30 cellular contexts compared by ENCODE assay signal in genomic region chr19:3157096-3157845, GRCh38. TPM values are rescaled to one million over a fixed set of nuclear protein-coding genes. Genes with fewer than 3 reads are reported as not detected.
A peak's percentile ranks its signal among the peaks of the same experiment; 100 is the strongest.
DNase-seq lines count a peak whose midpoint lies in the region; ATAC-seq and TF ChIP-seq lines count a peak whose summit lies in the region.
"Had no signal": no experiment of that assay in that cellular context is flagged by ENCODE, and none has a peak within 500 bp of the region (broad histone marks: within the 10 kb centered on the region; RNA-seq: fewer than 3 reads in every experiment).

No MANE protein-coding gene starts in this region.

- peak overlapping the region in 10 of 11 experiments; percentile 36 to 94 (median 68); a peak in 18 of 22 replicates for H3K27ac ChIP-seq in BLaER1 treated with 17β-estradiol and CSF1 and Interleukin-3, amounts not matched to agents 10 nM and 100 nM
- H3K27ac ChIP-seq in thyroid gland: no peak overlapping the region
- H3K27ac ChIP-seq: pancreas, thoracic aorta, WERI-Rb-1 had no signal

- peaks cover 45% of the 10 kb centered on the region for H3K36me3 Mint-ChIP-seq in activated CD4-positive, alpha-beta T cell treated with anti-CD3 and anti-CD28 coated beads for 36 hours (ENCODE audit: low read depth)
- H3K36me3 Mint-ChIP-seq in T-helper 17 cell (ENCODE audit: low read depth) (peaks cover 7% of the 10 kb centered on the region), glutamatergic neuron (ENCODE audit: unreplicated experiment) (peaks cover 3% of the 10 kb centered on the region), osteocyte (ENCODE audit: unreplicated experiment) (no peaks in the 10 kb centered on the region)
- H3K36me3 Mint-ChIP-seq: immature natural killer cell had no signal

- H3K4me1 ChIP-seq in BLaER1 treated with 17β-estradiol and CSF1 and Interleukin-3, amounts not matched to agents 10 nM and 100 nM: peaks cover 61 to 94% (median 78%) of the 10 kb centered on the region in 10 experiments
- H3K4me1 ChIP-seq in thyroid gland: no peaks in the 10 kb centered on the region
- H3K4me1 ChIP-seq: pancreas had no signal

- no peak overlapping the region for H3K4me3 Mint-ChIP-seq in activated CD4-positive, alpha-beta T cell treated with anti-CD3 and anti-CD28 coated beads for 36 hours
- H3K4me3 Mint-ChIP-seq in T-helper 17 cell (no peak overlapping the region), glutamatergic neuron (ENCODE audit: unreplicated experiment) (no peak overlapping the region), osteocyte (ENCODE audit: unreplicated experiment) (no peak overlapping the region)
- H3K4me3 Mint-ChIP-seq: immature natural killer cell, nephron progenitor cell had no signal

- TF ChIP-seq POLR2A in thyroid gland (IDR thresholded peaks at IDR 0.05): no peak

- H3K27me3 Mint-ChIP-seq in activated CD4-positive, alpha-beta T cell treated with anti-CD3 and anti-CD28 coated beads for 36 hours: no peaks in the 10 kb centered on the region
- no peaks in the 10 kb centered on the region for H3K27me3 Mint-ChIP-seq in T-helper 17 cell
- peaks cover 7% of the 10 kb centered on the region for H3K27me3 Mint-ChIP-seq in glutamatergic neuron (ENCODE audit: unreplicated experiment)
- no peaks in the 10 kb centered on the region for H3K27me3 Mint-ChIP-seq in osteocyte (ENCODE audit: unreplicated experiment)

- no peaks in the 10 kb centered on the region for H3K27me3 ChIP-seq in BLaER1 treated with 17β-estradiol and CSF1 and Interleukin-3, amounts not matched to agents 10 nM and 100 nM
- no peaks in the 10 kb centered on the region for H3K27me3 ChIP-seq in thyroid gland
- H3K27me3 ChIP-seq: pancreas had no signal

- DNase-seq in activated CD4-positive, alpha-beta T cell treated with anti-CD3 and anti-CD28 coated beads for 36 hours: no peak
- DNase-seq in activated CD4-positive, alpha-beta T cell treated with anti-CD3 and anti-CD28 coated beads for 48 hours: no peak
- DNase-seq in T-helper 17 cell (no peak), glutamatergic neuron (no peak), osteocyte (ENCODE audit: extremely low spot score, unreplicated experiment) (no peak), thyroid gland (no peak)
- DNase-seq: activated CD4-positive, alpha-beta T cell treated with anti-CD3 and anti-CD28 coated beads, Interleukin-2, amount 50 U/mL, for 4 hours; activated gamma-delta T cell; anterior cingulate cortex; DMS 273 treated with DMSO at 0.1 percent for 48 hours; hippocampal formation; immature natural killer cell; mammary epithelial cell; NCI-H1048; NCI-H1694; NCI-H446 treated with DMSO at 0.1 percent for 48 hours; NCI-H82; nephron progenitor cell; pancreas; SIG-M5; stimulated activated naive CD4-positive, alpha-beta T cell treated with Interleukin-2 at 50 U/mL for 16 hours; WERI-Rb-1 had no signal

- POLR2A ChIA-PET in activated CD4-positive, alpha-beta T cell treated with anti-CD3 and anti-CD28 coated beads for 36 hours (lab: Charles Lee): no interaction called here

- H3K4me1 Mint-ChIP-seq in activated CD4-positive, alpha-beta T cell treated with anti-CD3 and anti-CD28 coated beads for 36 hours: peaks cover 14% of the 10 kb centered on the region
- H3K4me1 Mint-ChIP-seq in T-helper 17 cell: peaks cover 12% of the 10 kb centered on the region
- peaks cover 9% of the 10 kb centered on the region for H3K4me1 Mint-ChIP-seq in glutamatergic neuron (ENCODE audit: low read depth, unreplicated experiment)
- peaks cover 5% of the 10 kb centered on the region for H3K4me1 Mint-ChIP-seq in osteocyte (ENCODE audit: unreplicated experiment)
- H3K4me1 Mint-ChIP-seq: nephron progenitor cell had no signal

- intact Hi-C loops in activated CD4-positive, alpha-beta T cell treated with anti-CD3 and anti-CD28 coated beads for 36 hours (cut with DNase I, micrococcal nuclease): no loop called here
- intact Hi-C loops in thyroid gland (cut with DNase I): no loop called here

- 76 to 82% methylated on average over 19 of the region's 23 CpGs for WGBS in thyroid gland, 2 donors

- peaks cover 4% of the 10 kb centered on the region for H3K9me3 Mint-ChIP-seq in activated CD4-positive, alpha-beta T cell treated with anti-CD3 and anti-CD28 coated beads for 36 hours (ENCODE audit: low read depth)
- peaks cover 2% of the 10 kb centered on the region for H3K9me3 Mint-ChIP-seq in glutamatergic neuron (ENCODE audit: unreplicated experiment)
- H3K9me3 Mint-ChIP-seq in osteocyte (ENCODE audit: unreplicated experiment): peaks cover 5% of the 10 kb centered on the region
- H3K9me3 Mint-ChIP-seq: immature natural killer cell had no signal

- TF ChIP-seq CTCF in glutamatergic neuron (IDR thresholded peaks at IDR 0.05; ENCODE audit: partially characterized antibody, unreplicated experiment): no peak
- TF ChIP-seq CTCF in osteocyte (IDR thresholded peaks at IDR 0.05): no peak
- no peak for TF ChIP-seq CTCF in thyroid gland (IDR thresholded peaks at IDR 0.05)

- peak overlapping the region in 10 of 11 experiments; percentile 30 to 94 (median 86); a peak in 12 of 22 replicates for H3K4me2 ChIP-seq in BLaER1 treated with 17β-estradiol and CSF1 and Interleukin-3, amounts not matched to agents 10 nM and 100 nM

- peaks cover 0 to 48% (median 30%) of the 10 kb centered on the region in 11 experiments; a peak in 17 of 22 replicates for H3K9me3 ChIP-seq in BLaER1 treated with 17β-estradiol and CSF1 and Interleukin-3, amounts not matched to agents 10 nM and 100 nM (replicated peaks in 1 of 11)
- H3K9me3 ChIP-seq in T-helper 17 cell (ENCODE audit: control insufficient read depth, low read length, poor library complexity, severe bottlenecking): no peaks in the 10 kb centered on the region
- H3K9me3 ChIP-seq in thyroid gland: no peaks in the 10 kb centered on the region
- H3K9me3 ChIP-seq: pancreas, thoracic aorta had no signal

- ATAC-seq in activated CD4-positive, alpha-beta T cell treated with anti-CD3 and anti-CD28 coated beads for 36 hours: no peak
- ATAC-seq in T-helper 17 cell (no peak), GM21576 (IDR thresholded peaks at IDR 0.05; ENCODE audit: unreplicated experiment) (no peak)
- ATAC-seq: pancreas had no signal

- peak overlapping the region in 6 of 11 experiments; percentile 5 to 41 (median 28); a peak in 9 of 22 replicates for H3K9ac ChIP-seq in BLaER1 treated with 17β-estradiol and CSF1 and Interleukin-3, amounts not matched to agents 10 nM and 100 nM

- H4K20me1 ChIP-seq in BLaER1 treated with 17β-estradiol and CSF1 and Interleukin-3, amounts not matched to agents 10 nM and 100 nM: no peaks in the 10 kb centered on the region; a peak in 2 of 22 replicates

- CTCF ChIA-PET in activated CD4-positive, alpha-beta T cell treated with anti-CD3 and anti-CD28 coated beads for 36 hours (lab: Charles Lee): interaction anchor here (1.5 kb wide), 1 partner anchor 11 kb away, joined by 3 read pairs; no protein-coding TSS in a partner anchor

- peak overlapping the region; percentile 51 for H3K27ac Mint-ChIP-seq in activated CD4-positive, alpha-beta T cell treated with anti-CD3 and anti-CD28 coated beads for 36 hours
- peak overlapping the region; percentile 79 for H3K27ac Mint-ChIP-seq in T-helper 17 cell
- peak overlapping the region; percentile 12 for H3K27ac Mint-ChIP-seq in glutamatergic neuron (ENCODE audit: unreplicated experiment)
- no peak overlapping the region for H3K27ac Mint-ChIP-seq in osteocyte (ENCODE audit: unreplicated experiment)
- H3K27ac Mint-ChIP-seq: nephron progenitor cell had no signal

- peaks cover 79 to 86% (median 85%) of the 10 kb centered on the region in 11 experiments for H3K36me3 ChIP-seq in BLaER1 treated with 17β-estradiol and CSF1 and Interleukin-3, amounts not matched to agents 10 nM and 100 nM
- H3K36me3 ChIP-seq in thyroid gland: no peaks in the 10 kb centered on the region
- H3K36me3 ChIP-seq: pancreas, thoracic aorta, WERI-Rb-1 had no signal

- H3K4me3 ChIP-seq in BLaER1 treated with 17β-estradiol and CSF1 and Interleukin-3, amounts not matched to agents 10 nM and 100 nM: no peak overlapping the region
- H3K4me3 ChIP-seq in thyroid gland (replicated peaks in 1 of 3): no peak overlapping the region
- H3K4me3 ChIP-seq: pancreas, skin epidermis, thoracic aorta had no signal

RNA-seq across cellular contexts. Expression of gene S1PR4, which starts 21.3 kb away (rescaled TPM):
- 10 to 100 TPM; 29.0 to 32.2 TPM for total RNA-seq in activated CD4-positive, alpha-beta T cell treated with anti-CD3 and anti-CD28 coated beads for 36 hours
- total RNA-seq in T-helper 17 cell (10 to 100 TPM; 83.1 to 97.0 TPM), glutamatergic neuron (ENCODE audit: unreplicated experiment) (not detected), osteocyte (not detected in 2 replicates), thyroid gland (1 to 10 TPM; 2.1 to 5.4 (median 3.4) TPM)
- total RNA-seq: fibroblast of lung, HT-29 had no signal

RNA-seq across cellular contexts. Expression of gene GNA15, which starts 21.4 kb away (rescaled TPM):
- 10 to 100 TPM; 64.9 to 70.9 TPM for total RNA-seq in activated CD4-positive, alpha-beta T cell treated with anti-CD3 and anti-CD28 coated beads for 36 hours
- total RNA-seq in T-helper 17 cell (10 to 100 TPM; 28.7 to 54.1 TPM), glutamatergic neuron (ENCODE audit: unreplicated experiment) (not detected), osteocyte (not detected in 2 replicates), thyroid gland (1 to 10 TPM in 3 of 4 donors, under 1 TPM in 1; 0.88 to 4.6 (median 2.1) TPM)
- total RNA-seq: endothelial cell of umbilical vein, fibroblast of lung, renal cortical epithelial cell had no signal

RNA-seq across cellular contexts. Expression of gene NCLN, which starts 28.5 kb away (rescaled TPM):
- total RNA-seq in activated CD4-positive, alpha-beta T cell treated with anti-CD3 and anti-CD28 coated beads for 36 hours: 10 to 100 TPM; 55.6 to 58.2 TPM
- total RNA-seq in T-helper 17 cell: 10 to 100 TPM; 47.8 to 50.6 TPM
- total RNA-seq in glutamatergic neuron (ENCODE audit: unreplicated experiment): 54.4 TPM
- total RNA-seq in osteocyte: 60.6 and 61.9 TPM in 2 replicates
- total RNA-seq in thyroid gland: 10 to 100 TPM; 30.8 to 48.5 (median 37.2) TPM

Comparison
In these comparisons a context has a peak if more than half of its experiments do, and no peak if none do; other contexts are left out.
1. H3K27ac ChIP-seq: peak in BLaER1 treated with 17β-estradiol and CSF1 and Interleukin-3, amounts not matched to agents 10 nM and 100 nM (10 of 11); none in thyroid gland (0 of 3).
2. RNA of gene S1PR4, which starts 21.3 kb away (total RNA-seq): 83.1 to 97.0 TPM in T-helper 17 cell and 29.0 to 32.2 TPM in activated CD4-positive, alpha-beta T cell treated with anti-CD3 and anti-CD28 coated beads for 36 hours; 2.1 to 5.4 TPM in thyroid gland, not detected in glutamatergic neuron (single experiment) and not detected in osteocyte; every median in the first group is over 4 times any median in the second.
3. RNA of gene GNA15, which starts 21.4 kb away (total RNA-seq): 64.9 to 70.9 TPM in activated CD4-positive, alpha-beta T cell treated with anti-CD3 and anti-CD28 coated beads for 36 hours and 28.7 to 54.1 TPM in T-helper 17 cell; 0.88 to 4.6 TPM in thyroid gland, not detected in glutamatergic neuron (single experiment) and not detected in osteocyte; every median in the first group is over 4 times any median in the second.